6 cellular contexts compared by ENCODE assay signal in genomic region chr10:43330049-43330823, GRCh38. TPM values are rescaled to one million over a fixed set of nuclear protein-coding genes. Genes with fewer than 3 reads are reported as not detected.
"Had no signal": no experiment of that assay in that cellular context is flagged by ENCODE, and none has a peak within 500 bp of the region (broad histone marks: within the 10 kb centered on the region; RNA-seq: fewer than 3 reads in every experiment).

No MANE protein-coding gene starts in this region.

RNA-seq across cellular contexts. Expression of gene FXYD4, which starts 41.2 kb away (rescaled TPM):
- total RNA-seq: M059J, PC-3, Peyer's patch, Right ventricle myocardium superior, SJSA1 had no signal
- polyA plus RNA-seq: SK-N-SH had no signal
